In the genomic region with DNA sequence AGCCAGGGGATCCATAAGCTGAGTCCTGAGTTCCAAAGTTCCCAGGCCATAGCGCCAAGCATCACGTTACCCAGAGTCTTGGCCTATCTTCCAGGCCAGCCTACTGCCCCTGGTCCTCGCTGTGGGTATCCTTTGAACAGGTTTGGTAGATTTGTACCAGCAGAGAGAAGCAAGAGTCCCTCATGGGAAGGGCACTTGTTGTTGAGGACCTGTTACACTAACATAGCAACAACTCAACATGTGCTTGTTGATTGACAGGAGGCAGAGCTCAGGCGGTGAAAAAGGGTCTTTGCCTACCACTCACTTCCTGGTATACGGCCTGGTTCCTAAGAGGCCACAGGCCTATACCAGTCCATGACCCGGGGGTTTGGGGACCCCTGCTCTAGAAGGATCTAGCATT, we compare ENCODE assay signal across 10 cellular contexts.
"Had no signal": no experiment of that assay in that cellular context is flagged by ENCODE, and none has a peak within 500 bp of the region (broad histone marks: within the 10 kb centered on the region; RNA-seq: fewer than 3 reads in every experiment).

No MANE protein-coding gene starts in this region.

- H3K36me3 ChIP-seq: HAP-1 had no signal

- DNase-seq: GM23248, GOT3, H7, HFFc6, KG1 had no signal

- ATAC-seq: HCT116, HepG2 had no signal

- H3K4me1 ChIP-seq: HAP-1 had no signal

- H3K4me3 ChIP-seq: GM23248, HAP-1 had no signal

- H2AFZ ChIP-seq: GM23248 had no signal

- H3K27ac ChIP-seq: GM23248, HL-60 had no signal

- H3K27me3 Mint-ChIP-seq: IgD-negative memory B cell had no signal

- H3K27ac Mint-ChIP-seq: HFFc6, IgD-negative memory B cell had no signal

- H3K4me3 Mint-ChIP-seq: HFFc6, IgD-negative memory B cell had no signal

- H3K9me3 Mint-ChIP-seq: HFFc6, IgD-negative memory B cell had no signal

- H3K9ac ChIP-seq: GM23248 had no signal

- H3K9me3 ChIP-seq: HAP-1 had no signal
